Comparison of ENCODE assay signal across 1 cellular context in the genomic region with DNA sequence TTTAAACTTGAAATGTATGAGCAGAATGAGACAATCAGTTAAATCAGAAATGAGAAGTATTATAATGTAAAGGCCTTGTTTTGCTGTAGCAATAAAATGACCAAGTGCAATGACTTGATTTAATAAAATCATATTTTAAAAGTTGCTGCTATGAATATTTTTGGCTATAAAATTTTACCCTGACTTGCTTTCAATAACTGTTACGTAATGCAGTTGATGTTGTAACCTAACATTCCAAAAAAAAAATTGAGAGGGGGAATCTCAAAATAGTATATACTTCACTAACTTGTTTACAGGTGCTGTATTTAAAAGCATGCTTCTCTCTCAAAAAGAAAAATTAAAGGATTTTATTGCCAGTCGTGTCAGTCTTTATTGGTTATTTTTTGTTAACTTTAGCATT.
TF ChIP-seq lines count a peak whose summit lies in the region.

No MANE protein-coding gene starts in this region.

TF ChIP-seq in HepG2, 621 proteins besides CTCF, POLR2A, EP300 and RAD21:
- TF ChIP-seq, protein P1, sequence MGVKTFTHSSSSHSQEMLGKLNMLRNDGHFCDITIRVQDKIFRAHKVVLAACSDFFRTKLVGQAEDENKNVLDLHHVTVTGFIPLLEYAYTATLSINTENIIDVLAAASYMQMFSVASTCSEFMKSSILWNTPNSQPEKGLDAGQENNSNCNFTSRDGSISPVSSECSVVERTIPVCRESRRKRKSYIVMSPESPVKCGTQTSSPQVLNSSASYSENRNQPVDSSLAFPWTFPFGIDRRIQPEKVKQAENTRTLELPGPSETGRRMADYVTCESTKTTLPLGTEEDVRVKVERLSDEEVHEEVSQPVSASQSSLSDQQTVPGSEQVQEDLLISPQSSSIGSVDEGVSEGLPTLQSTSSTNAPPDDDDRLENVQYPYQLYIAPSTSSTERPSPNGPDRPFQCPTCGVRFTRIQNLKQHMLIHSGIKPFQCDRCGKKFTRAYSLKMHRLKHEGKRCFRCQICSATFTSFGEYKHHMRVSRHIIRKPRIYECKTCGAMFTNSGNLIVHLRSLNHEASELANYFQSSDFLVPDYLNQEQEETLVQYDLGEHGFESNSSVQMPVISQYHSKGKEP (CRISPR knock-in tag; IDR thresholded peaks at IDR 0.05), result no peak
- peak; percentile 31; the same call in 1 of the 2 replicates for TF ChIP-seq CEBPB (IDR thresholded peaks at IDR 0.05; ENCODE audit: borderline replicate concordance, low read depth, low read length)
